ENCODE assay signal across 2 cellular contexts in the genomic region with DNA sequence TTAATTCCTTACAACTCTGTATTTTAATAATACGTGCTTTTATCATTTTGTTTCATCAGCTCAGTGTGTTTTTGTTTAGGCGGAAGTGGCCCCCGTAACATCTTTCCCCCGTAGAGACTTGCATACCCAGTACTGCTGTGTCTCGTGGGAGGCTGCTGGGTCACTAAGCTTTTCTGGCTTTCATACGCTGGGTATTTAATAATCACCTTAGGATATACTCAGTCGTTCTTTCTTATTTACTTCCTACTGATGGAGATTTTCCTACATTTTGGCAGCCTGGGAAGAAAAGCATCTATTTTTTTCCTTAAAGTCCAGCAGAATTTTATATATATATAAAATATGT.
TF ChIP-seq lines count a peak whose summit lies in the region.

No MANE protein-coding gene starts in this region.

TF ChIP-seq in GM23338, 12 proteins besides CTCF, POLR2A, EP300 and RAD21:
- TF ChIP-seq EZH2phosphoT487 (IDR thresholded peaks at IDR 0.05; ENCODE audit: unreplicated experiment), result no peak
- no peak for TF ChIP-seq STAT1 (IDR thresholded peaks at IDR 0.05; ENCODE audit: unreplicated experiment)
- no peak for TF ChIP-seq ZNF331 (CRISPR knock-in tag; IDR thresholded peaks at IDR 0.05; ENCODE audit: low read depth)
- TF ChIP-seq EZH2 (IDR thresholded peaks at IDR 0.05; ENCODE audit: low read depth, unreplicated experiment), result no peak
- no peak for TF ChIP-seq CREB1 (CRISPR knock-in tag; IDR thresholded peaks at IDR 0.05; ENCODE audit: low read depth)
- TF ChIP-seq, protein P1, sequence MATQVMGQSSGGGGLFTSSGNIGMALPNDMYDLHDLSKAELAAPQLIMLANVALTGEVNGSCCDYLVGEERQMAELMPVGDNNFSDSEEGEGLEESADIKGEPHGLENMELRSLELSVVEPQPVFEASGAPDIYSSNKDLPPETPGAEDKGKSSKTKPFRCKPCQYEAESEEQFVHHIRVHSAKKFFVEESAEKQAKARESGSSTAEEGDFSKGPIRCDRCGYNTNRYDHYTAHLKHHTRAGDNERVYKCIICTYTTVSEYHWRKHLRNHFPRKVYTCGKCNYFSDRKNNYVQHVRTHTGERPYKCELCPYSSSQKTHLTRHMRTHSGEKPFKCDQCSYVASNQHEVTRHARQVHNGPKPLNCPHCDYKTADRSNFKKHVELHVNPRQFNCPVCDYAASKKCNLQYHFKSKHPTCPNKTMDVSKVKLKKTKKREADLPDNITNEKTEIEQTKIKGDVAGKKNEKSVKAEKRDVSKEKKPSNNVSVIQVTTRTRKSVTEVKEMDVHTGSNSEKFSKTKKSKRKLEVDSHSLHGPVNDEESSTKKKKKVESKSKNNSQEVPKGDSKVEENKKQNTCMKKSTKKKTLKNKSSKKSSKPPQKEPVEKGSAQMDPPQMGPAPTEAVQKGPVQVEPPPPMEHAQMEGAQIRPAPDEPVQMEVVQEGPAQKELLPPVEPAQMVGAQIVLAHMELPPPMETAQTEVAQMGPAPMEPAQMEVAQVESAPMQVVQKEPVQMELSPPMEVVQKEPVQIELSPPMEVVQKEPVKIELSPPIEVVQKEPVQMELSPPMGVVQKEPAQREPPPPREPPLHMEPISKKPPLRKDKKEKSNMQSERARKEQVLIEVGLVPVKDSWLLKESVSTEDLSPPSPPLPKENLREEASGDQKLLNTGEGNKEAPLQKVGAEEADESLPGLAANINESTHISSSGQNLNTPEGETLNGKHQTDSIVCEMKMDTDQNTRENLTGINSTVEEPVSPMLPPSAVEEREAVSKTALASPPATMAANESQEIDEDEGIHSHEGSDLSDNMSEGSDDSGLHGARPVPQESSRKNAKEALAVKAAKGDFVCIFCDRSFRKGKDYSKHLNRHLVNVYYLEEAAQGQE (IDR thresholded peaks at IDR 0.05; ENCODE audit: unreplicated experiment), result no peak

TF ChIP-seq in endothelial cell of umbilical vein, 7 proteins besides CTCF, POLR2A, EP300 and RAD21:
- TF ChIP-seq MYC (IDR thresholded peaks at IDR 0.05; ENCODE audit: low read depth, low read length) (no peak), FOS (IDR thresholded peaks at IDR 0.05; ENCODE audit: borderline replicate concordance, insufficient read depth, low read length) (no peak), POLR2AphosphoS5 (IDR thresholded peaks at IDR 0.05; ENCODE audit: insufficient read depth, low read depth, low read length) (no peak), EZH2 (IDR thresholded peaks at IDR 0.05; ENCODE audit: borderline replicate concordance, low read depth, low read length, severe bottlenecking) (no peak)
